In genomic region chr3:184017672-184018423, GRCh38 we compare ENCODE assay signal across 8 cellular contexts. TPM values are rescaled to one million over a fixed set of nuclear protein-coding genes. Genes with fewer than 3 reads are reported as not detected.
DNase-seq lines count a peak whose midpoint lies in the region; ATAC-seq and TF ChIP-seq lines count a peak whose summit lies in the region.

TSS of gene ABCC5 (minus strand) at chr3:184017884. CDS start at chr3:184014392, 3,492 bp downstream.

- no peaks in the 10 kb centered on the region for H3K9me3 ChIP-seq in right lobe of liver

- H3K36me3 ChIP-seq in right lobe of liver, result peaks cover 0 to 2% (median 0%) of the 10 kb centered on the region in 4 donors

- peak within 1 kb of the TSS; percentile 95 to 100 (median 97) for H3K4me3 ChIP-seq in right lobe of liver

- H3K27me3 ChIP-seq in right lobe of liver, result no peaks in the 10 kb centered on the region

- 0% methylated on average over 2 of the region's 55 CpGs for WGBS in right lobe of liver (ENCODE audit: insufficient coverage, low coverage, low lambda C conversion rate, missing lambda C conversion rate)

- H3K4me1 ChIP-seq in right lobe of liver, result no peaks in the 10 kb centered on the region

- peak within 1 kb of the TSS; percentile 35 to 74 (median 45) for H3K27ac ChIP-seq in right lobe of liver

- ATAC-seq in GM19351 (IDR thresholded peaks at IDR 0.05; ENCODE audit: unreplicated experiment) (peak; percentile 91), HG03521 (IDR thresholded peaks at IDR 0.05; ENCODE audit: unreplicated experiment) (peak; percentile 90), right lobe of liver (peak; percentile 99 to 100 (median 99))

- DNase-seq in C1 segment of cervical spinal cord (lab: John Stamatoyannopoulos, UW) (peak; percentile 38 to 94 (median 88)), NCI-H69 (lab: John Stamatoyannopoulos, UW) (peak; percentile 98), dermis microvascular lymphatic vessel endothelial cell (ENCODE audit: low read depth in 2 of 2) (peak; percentile 85 to 92), right lobe of liver (peak; percentile 94 to 96 (median 95))
- peak; percentile 63 to 79 for DNase-seq in activated CD4-positive, alpha-beta T cell treated with anti-CD3 and anti-CD28 coated beads, Interleukin-2, amount 50 U/mL, for 24 hours (ENCODE audit: low read depth in 1 of 2, low spot score in 1 of 2)
- peak; percentile 79 to 84 for DNase-seq in stimulated activated CD4-positive, alpha-beta T cell treated with anti-CD3 and anti-CD28 coated beads, Interleukin-4, amount 100 ng/mL, for 4 hours

- TF ChIP-seq CTCF in right lobe of liver (IDR thresholded peaks at IDR 0.05), result peak in 3 of 4 donors; percentile 34 to 49 (median 47)

- TF ChIP-seq POLR2A in right lobe of liver (IDR thresholded peaks at IDR 0.05), result peak; percentile 18

- intact Hi-C loops in right lobe of liver (cut with DNase I), result loop anchor here (5.0 kb wide), 1 partner anchor 121 kb away; no protein-coding TSS in a partner anchor

RNA-seq across cellular contexts. Expression of gene ABCC5, which starts in this region (rescaled TPM):
- 10.1 and 12.4 TPM in 2 replicates for total RNA-seq in dermis microvascular lymphatic vessel endothelial cell
- 1 to 10 TPM; 5.5 to 9.4 (median 7.6) TPM for total RNA-seq in right lobe of liver

Comparison
In these comparisons a context has a peak if more than half of its experiments do, and no peak if none do; other contexts are left out.
1. Peak in every context shown above with its lines: DNase-seq, ATAC-seq, H3K4me3 ChIP-seq and H3K27ac ChIP-seq.